In genomic region chr6:40986871-40987270, GRCh38 we compare ENCODE assay signal across 38 cellular contexts. TPM values are rescaled to one million over a fixed set of nuclear protein-coding genes. Genes with fewer than 3 reads are reported as not detected.
"Had no signal": no experiment of that assay in that cellular context is flagged by ENCODE, and none has a peak within 500 bp of the region (broad histone marks: within the 10 kb centered on the region; RNA-seq: fewer than 3 reads in every experiment).

No MANE protein-coding gene starts in this region.

- ATAC-seq: activated CD8-positive, alpha-beta T cell treated with anti-CD3 and anti-CD28 coated beads for 36 hours; activated T-cell treated with anti-CD3 and anti-CD28 coated beads, Interleukin-2, amount 50 U/mL, for 72 hours; activated T-helper 17 cell treated with anti-CD3 and anti-CD28 coated beads, Interleukin-2, amount 50 U/mL, for 72 hours; SK-N-SH treated with all-trans-retinoic acid at 6 μM for 48 hours had no signal

- H3K27me3 ChIP-seq: cardiac muscle cell, Peyer's patch, SJSA1 had no signal

- H3K4me3 Mint-ChIP-seq: activated CD8-positive, alpha-beta T cell treated with anti-CD3 and anti-CD28 coated beads for 36 hours; activated naive CD8-positive, alpha-beta T cell treated with anti-CD3 and anti-CD28 coated beads for 36 hours; activated T-cell treated with anti-CD3 and anti-CD28 coated beads, Interleukin-2, amount 50 U/mL, for 72 hours; activated T-helper 17 cell treated with anti-CD3 and anti-CD28 coated beads, Interleukin-2, amount 50 U/mL, for 72 hours; central memory CD8-positive, alpha-beta T cell had no signal

- H3K27ac ChIP-seq: cardiac muscle cell, Peyer's patch, SJSA1, VCaP had no signal

- H3K9me3 ChIP-seq: Peyer's patch, SJSA1 had no signal

- H3K36me3 ChIP-seq: cardiac muscle cell, Peyer's patch, SJSA1 had no signal

- H3K4me3 ChIP-seq: cardiac muscle cell, Peyer's patch, SJSA1 had no signal

- H3K27ac Mint-ChIP-seq: activated CD8-positive, alpha-beta T cell treated with anti-CD3 and anti-CD28 coated beads for 36 hours; activated naive CD8-positive, alpha-beta T cell treated with anti-CD3 and anti-CD28 coated beads for 36 hours; activated T-cell treated with anti-CD3 and anti-CD28 coated beads, Interleukin-2, amount 50 U/mL, for 72 hours; activated T-helper 17 cell treated with anti-CD3 and anti-CD28 coated beads, Interleukin-2, amount 50 U/mL, for 72 hours had no signal

- H3K9me3 Mint-ChIP-seq: activated CD8-positive, alpha-beta T cell treated with anti-CD3 and anti-CD28 coated beads for 36 hours; activated naive CD8-positive, alpha-beta T cell treated with anti-CD3 and anti-CD28 coated beads for 36 hours; activated T-cell treated with anti-CD3 and anti-CD28 coated beads, Interleukin-2, amount 50 U/mL, for 72 hours; activated T-helper 17 cell treated with anti-CD3 and anti-CD28 coated beads, Interleukin-2, amount 50 U/mL, for 72 hours; central memory CD8-positive, alpha-beta T cell had no signal

- H3K36me3 Mint-ChIP-seq: activated naive CD8-positive, alpha-beta T cell treated with anti-CD3 and anti-CD28 coated beads for 36 hours had no signal

- DNase-seq: activated CD4-positive, alpha-beta T cell treated with anti-CD3 and anti-CD28 coated beads for 1 hour; activated CD4-positive, alpha-beta T cell treated with anti-CD3 and anti-CD28 coated beads for 48 hours; activated CD4-positive, CD25-positive, alpha-beta regulatory T cell; activated CD8-positive, alpha-beta T cell treated with anti-CD3 and anti-CD28 coated beads for 36 hours; activated effector memory CD4-positive, alpha-beta T cell treated with anti-CD3 and anti-CD28 coated beads, Interleukin-2, amount 50 U/mL, for 16 hours; activated naive CD4-positive, alpha-beta T cell; activated naive CD4-positive, alpha-beta T cell treated with anti-CD3 and anti-CD28 coated beads, Interleukin-2, amount 50 U/mL, for 16 hours; activated naive CD8-positive, alpha-beta T cell treated with anti-CD3 and anti-CD28 coated beads for 36 hours; activated T-cell treated with anti-CD3 and anti-CD28 coated beads, Interleukin-2, amount 50 U/mL, for 1 hour; activated T-cell treated with anti-CD3 and anti-CD28 coated beads, Interleukin-2, amount 50 U/mL, for 72 hours; amniotic stem cell; aorta; Karpas-422; KBM-7; NCI-H1105 treated with DMSO at 0.1 percent for 48 hours; NCI-H1436; NCI-H1694; NCI-H1930; NCI-H2081 treated with DMSO at 0.1 percent for 48 hours; NCI-H226; NCI-H446 treated with DMSO at 0.1 percent for 48 hours; NCI-H524; NCI-H69; NCI-H82; Peyer's patch; RPMI8226; SHP77 treated with DMSO at 0.1 percent for 48 hours; T-helper 1 cell; T-helper 2 cell; T-helper 9 cell had no signal

- H3K4me1 ChIP-seq: Peyer's patch had no signal

- H3K4me1 Mint-ChIP-seq: activated naive CD8-positive, alpha-beta T cell treated with anti-CD3 and anti-CD28 coated beads for 36 hours; activated T-helper 17 cell treated with anti-CD3 and anti-CD28 coated beads, Interleukin-2, amount 50 U/mL, for 72 hours; central memory CD8-positive, alpha-beta T cell had no signal

RNA-seq across cellular contexts. Expression of gene UNC5CL, which starts 52.1 kb away (rescaled TPM):
- total RNA-seq: SJSA1 had no signal

RNA-seq across cellular contexts. Expression of gene TSPO2, which starts 55.4 kb away (rescaled TPM):
- total RNA-seq: activated CD8-positive, alpha-beta memory T cell treated with anti-CD3 and anti-CD28 coated beads for 36 hours; activated CD8-positive, alpha-beta T cell treated with anti-CD3 and anti-CD28 coated beads for 36 hours; activated naive CD8-positive, alpha-beta T cell treated with anti-CD3 and anti-CD28 coated beads for 36 hours; activated T-cell treated with anti-CD3 and anti-CD28 coated beads, Interleukin-2, amount 50 U/mL, for 72 hours; activated T-helper 17 cell treated with anti-CD3 and anti-CD28 coated beads, Interleukin-2, amount 50 U/mL, for 72 hours; aorta; cardiac muscle cell; MCF 10A; Peyer's patch; SJSA1 had no signal
- polyA plus RNA-seq: aorta, cardiac muscle cell had no signal
